In genomic region chr20:63099426-63100267, GRCh38 we compare ENCODE assay signal across 18 cellular contexts.
DNase-seq lines count a peak whose midpoint lies in the region; ATAC-seq, FAIRE-seq and TF ChIP-seq lines count a peak whose summit lies in the region.
"Had no signal": no experiment of that assay in that cellular context is flagged by ENCODE, and none has a peak within 500 bp of the region (broad histone marks: within the 10 kb centered on the region; RNA-seq: fewer than 3 reads in every experiment).

No MANE protein-coding gene starts in this region.

- peak overlapping the region; percentile 55; the same call in 1 of the 2 replicates for H2BK20ac ChIP-seq in H1 (ENCODE audit: low read length)

- no peak overlapping the region for H2BK5ac ChIP-seq in H1 (ENCODE audit: low read depth, low read length)

- peaks cover 2% of the 10 kb centered on the region in 2 experiments for H4K20me1 ChIP-seq in H1 (replicated peaks in 1 of 2; ENCODE audit: control insufficient read depth in 1 of 2, insufficient read depth in 2 of 2, low read length in 2 of 2)

- H3K4me3 ChIP-seq in heart left ventricle = no peak overlapping the region
- peak overlapping the region in 1 of 4 experiments; percentile 39; a peak in 1 of 8 replicates for H3K4me3 ChIP-seq in H1 (ENCODE audit: extremely low read depth in 1 of 4, insufficient read depth in 2 of 4, low read depth in 3 of 4, low read length in 4 of 4)
- no peak overlapping the region for H3K4me3 ChIP-seq in aorta (ENCODE audit: low read length in 2 of 2)

- POLR2A ChIA-PET in H1 (lab: Charles Lee; ENCODE audit: partially characterized antibody) = interaction anchor here (0.6 to 1.1 kb wide), 3 partner anchors 10 to 79 kb away, joined by 3 read pairs; no protein-coding TSS in a partner anchor

- peaks cover 0 to 58% (median 15%) of the 10 kb centered on the region in 9 donors for H3K27me3 ChIP-seq in heart left ventricle
- peaks cover 29 to 45% (median 42%) of the 10 kb centered on the region in 4 experiments for H3K27me3 ChIP-seq in H1 (replicated peaks in 1 of 4; ENCODE audit: control insufficient read depth in 3 of 4, extremely low read depth in 1 of 4, insufficient read depth in 3 of 4, low read length in 3 of 4)
- no peaks in the 10 kb centered on the region for H3K27me3 ChIP-seq in aorta (ENCODE audit: control insufficient read depth in 1 of 2, insufficient read depth in 2 of 2, low read length in 1 of 2)

- H3K23ac ChIP-seq in H1 (ENCODE audit: insufficient read length) = no peak overlapping the region

- H3K4ac ChIP-seq in H1 (replicated peaks; ENCODE audit: insufficient read length, low read depth, low read length) = no peak overlapping the region

- H2BK120ac ChIP-seq in H1 (replicated peaks; ENCODE audit: low read depth, low read length) = no peak overlapping the region

- H3K27ac Mint-ChIP-seq in natural killer cell = no peak overlapping the region
- H3K27ac Mint-ChIP-seq: activated naive CD4-positive, alpha-beta T cell treated with anti-CD3 and anti-CD28 coated beads, Interleukin-2, amount 50 U/mL, for 24 hours; brain; HFFc6; T-cell had no signal

- peaks cover 0 to 8% of the 10 kb centered on the region in 2 donors for H3K27me3 Mint-ChIP-seq in natural killer cell (ENCODE audit: low read depth in 2 of 2)
- H3K27me3 Mint-ChIP-seq: activated naive CD4-positive, alpha-beta T cell treated with anti-CD3 and anti-CD28 coated beads, Interleukin-2, amount 50 U/mL, for 24 hours had no signal

- DNase-seq in heart left ventricle = peak in 3 of 5 donors; percentile 9 to 44 (median 12)
- DNase-seq in left ventricle myocardium superior = no peak
- peak in 1 of 2 experiments; percentile 47 for DNase-seq in H1 (ENCODE audit: low read depth in 1 of 2, low spot score in 2 of 2)
- DNase-seq in natural killer cell = no peak
- peak; percentile 32 to 55 for DNase-seq in aorta
- DNase-seq in epidermal melanocyte (ENCODE audit: insufficient read length, low spot score) = no peak
- no peak for DNase-seq in 8988T
- DNase-seq in HK-2 (ENCODE audit: unreplicated experiment) = no peak
- DNase-seq: HFFc6; NCI-H1436; NCI-H2227 treated with DMSO at 0.1 percent for 48 hours; stimulated activated CD4-positive, alpha-beta T cell treated with anti-CD3 and anti-CD28 coated beads, Interleukin-4, amount 100 ng/mL, for 24 hours had no signal

- H3K36me3 Mint-ChIP-seq in natural killer cell = no peaks in the 10 kb centered on the region
- H3K36me3 Mint-ChIP-seq: activated naive CD4-positive, alpha-beta T cell treated with anti-CD3 and anti-CD28 coated beads, Interleukin-2, amount 50 U/mL, for 24 hours; brain; T-cell had no signal

- no peaks in the 10 kb centered on the region for H3K79me1 ChIP-seq in H1 (ENCODE audit: low read depth, low read length)

- no peak for FAIRE-seq in H1 (lab: Jason Lieb, UNC)
- FAIRE-seq: keratinocyte had no signal

- no peak overlapping the region for H2AK5ac ChIP-seq in H1 (ENCODE audit: low read depth, low read length)

- H4K91ac ChIP-seq in H1 (replicated peaks; ENCODE audit: insufficient read length, low read length) = no peak overlapping the region

- H3K4me1 ChIP-seq in heart left ventricle (peaks cover 0 to 15% (median 1%) of the 10 kb centered on the region in 12 donors), H1 (replicated peaks in 1 of 4; ENCODE audit: control insufficient read depth in 3 of 4, insufficient read depth in 4 of 4, low read length in 3 of 4) (peaks cover 0 to 14% (median 7%) of the 10 kb centered on the region in 4 experiments; a peak in 6 of 7 replicates), aorta (ENCODE audit: control insufficient read depth in 1 of 2, insufficient read depth in 2 of 2, low read length in 2 of 2) (no peaks in the 10 kb centered on the region)

- no peak overlapping the region for H2BK15ac ChIP-seq in H1 (ENCODE audit: low read length)

- TF ChIP-seq POLR2A in heart left ventricle (IDR thresholded peaks at IDR 0.05) = no peak
- TF ChIP-seq POLR2A in H1 (IDR thresholded peaks at IDR 0.05; ENCODE audit: control extremely low read depth in 1 of 2, low read depth in 2 of 2, low read length in 2 of 2) = no peak

- no peak for TF ChIP-seq EP300 in H1 (IDR thresholded peaks at IDR 0.05; ENCODE audit: borderline replicate concordance in 1 of 2, low read depth in 2 of 2, low read length in 2 of 2)

- H3K79me2 ChIP-seq in H1 (ENCODE audit: control insufficient read depth in 1 of 2, insufficient read depth in 2 of 2, low read length in 2 of 2) = no peaks in the 10 kb centered on the region

- H3K23me2 ChIP-seq in H1 (ENCODE audit: low read depth, low read length) = peaks cover 7% of the 10 kb centered on the region

- 30 to 35% (median 33%) methylated on average over 25 to 26 of the region's 26 CpGs for WGBS in heart left ventricle, 4 donors
- 39% methylated on average over 23 of the region's 26 CpGs; no CpG with 5 or more reads in 1 of the 2 experiments for WGBS in H1 (ENCODE audit: extremely low coverage in 1 of 2, insufficient coverage in 1 of 2, insufficient read length in 1 of 2, insufficient replicate concordance in 2 of 2, low coverage in 1 of 2, low lambda C conversion rate in 2 of 2, missing lambda C conversion rate in 1 of 2), 2 experiments
- 23 to 27% methylated on average over 26 of the region's 26 CpGs for WGBS in aorta, 2 donors

- no peak overlapping the region for H2BK12ac ChIP-seq in H1 (ENCODE audit: low read depth, low read length)

- no peak overlapping the region for H2AFZ ChIP-seq in H1 (ENCODE audit: low read length)

- peak overlapping the region; percentile 60 for H3K4me3 Mint-ChIP-seq in natural killer cell
- H3K4me3 Mint-ChIP-seq: activated naive CD4-positive, alpha-beta T cell treated with anti-CD3 and anti-CD28 coated beads, Interleukin-2, amount 50 U/mL, for 24 hours; HFFc6; T-cell had no signal

- H3K27ac ChIP-seq in heart left ventricle (no peak overlapping the region), H1 (ENCODE audit: low read depth, low read length) (no peak overlapping the region), aorta (ENCODE audit: low read depth in 1 of 2, low read length in 2 of 2) (no peak overlapping the region)

- H3K4me1 Mint-ChIP-seq in natural killer cell = peaks cover 5 to 7% of the 10 kb centered on the region in 2 donors

- CTCF ChIA-PET in H1 (lab: Charles Lee; ENCODE audit: partially characterized antibody) = interaction anchor here (0.6 to 1.3 kb wide), 5 partner anchors 44 to 234 kb away, joined by 3 read pairs; no protein-coding TSS in a partner anchor

- no peak overlapping the region for H4K5ac ChIP-seq in H1 (ENCODE audit: insufficient read length, low read depth, low read length)

- H3K36me3 ChIP-seq in heart left ventricle (no peaks in the 10 kb centered on the region), H1 (ENCODE audit: control insufficient read depth in 2 of 4, insufficient read depth in 4 of 4, low read length in 3 of 4) (peaks cover 0 to 5% (median 0%) of the 10 kb centered on the region in 4 experiments; a peak in 1 of 8 replicates), aorta (ENCODE audit: control insufficient read depth in 1 of 2, insufficient read depth in 2 of 2, low read length in 1 of 2) (no peaks in the 10 kb centered on the region)

- intact Hi-C loops in heart left ventricle (cut with DNase I) (loop anchor here in 1 of 10 donors (5.0 kb wide), 1 partner anchor 58 kb away; no protein-coding TSS in a partner anchor), left ventricle myocardium superior (cut with micrococcal nuclease) (no loop called here), natural killer cell (cut with micrococcal nuclease) (no loop called here), aorta (cut with DNase I) (no loop called here)

- peak overlapping the region; percentile 46 to 77 for H3K4me2 ChIP-seq in H1 (ENCODE audit: insufficient read depth in 1 of 2, low read depth in 2 of 2, low read length in 2 of 2)

- H3K14ac ChIP-seq in H1 (ENCODE audit: insufficient read length) = no peak overlapping the region

- no peak overlapping the region for H3K18ac ChIP-seq in H1 (ENCODE audit: extremely low read depth, low read length)

- H3K9me3 ChIP-seq in heart left ventricle (no peaks in the 10 kb centered on the region), H1 (ENCODE audit: insufficient read depth in 2 of 2, low read depth in 1 of 2, low read length in 1 of 2) (no peaks in the 10 kb centered on the region; a peak in 1 of 4 replicates), aorta (ENCODE audit: control insufficient read depth, low read length) (no peaks in the 10 kb centered on the region)
- H3K9me3 ChIP-seq: Caco-2 had no signal

- no peak overlapping the region for H4K8ac ChIP-seq in H1 (ENCODE audit: extremely low read depth, insufficient read depth, low read length)

- H3K9ac ChIP-seq in H1 (replicated peaks in 1 of 4; ENCODE audit: extremely low read depth in 1 of 4, low read depth in 3 of 4, low read length in 3 of 4) = no peak overlapping the region

- ATAC-seq in heart left ventricle = no peak
- ATAC-seq in left ventricle myocardium superior = no peak
- ATAC-seq in natural killer cell = no peak
- no peak for ATAC-seq in aorta (ENCODE audit: low FRiP score)
- ATAC-seq: esophagus mucosa, T-cell had no signal

- TF ChIP-seq RAD21 in H1 (IDR thresholded peaks at IDR 0.05 in 1 of 2, conservative IDR thresholded peaks at IDR 0.05 in 1 of 2; ENCODE audit: low read depth in 2 of 2, low read length in 2 of 2) = no peak

- TF ChIP-seq CTCF in heart left ventricle (IDR thresholded peaks at IDR 0.05) (no peak), H1 (IDR thresholded peaks at IDR 0.05; ENCODE audit: control extremely low read depth in 1 of 3, insufficient read depth in 1 of 3, low read depth in 1 of 3, low read length in 3 of 3) (no peak), natural killer cell (IDR thresholded peaks at IDR 0.05) (no peak)

- H3K9me3 Mint-ChIP-seq in natural killer cell = no peaks in the 10 kb centered on the region
- H3K9me3 Mint-ChIP-seq: activated naive CD4-positive, alpha-beta T cell treated with anti-CD3 and anti-CD28 coated beads, Interleukin-2, amount 50 U/mL, for 24 hours; HFFc6; T-cell had no signal

- H3K56ac ChIP-seq in H1 (replicated peaks; ENCODE audit: insufficient read length, low read depth, low read length) = no peak overlapping the region

TF ChIP-seq in H1, 55 proteins besides CTCF, POLR2A, EP300 and RAD21 (continues in another document):
- TF ChIP-seq EZH2 (IDR thresholded peaks at IDR 0.05; ENCODE audit: low read depth, low read length, severe bottlenecking) (no peak), CBX5 (IDR thresholded peaks at IDR 0.05; ENCODE audit: low read depth, low read length) (no peak), RNF2 (IDR thresholded peaks at IDR 0.05; ENCODE audit: borderline replicate concordance, low read depth, low read length, missing control alignments, poor library complexity, severe bottlenecking) (no peak), HDAC6 (IDR thresholded peaks at IDR 0.05; ENCODE audit: low read depth, low read length) (no peak), CHD2 (IDR thresholded peaks at IDR 0.05; ENCODE audit: low read length) (no peak), SP1 (IDR thresholded peaks at IDR 0.05; ENCODE audit: low read depth, low read length) (no peak), NRF1 (IDR thresholded peaks at IDR 0.05; ENCODE audit: low read depth, low read length) (no peak), HDAC2 (IDR thresholded peaks at IDR 0.05; ENCODE audit: borderline replicate concordance in 1 of 2, low read depth in 2 of 2, low read length in 2 of 2) (no peak), ASH2L (IDR thresholded peaks at IDR 0.05; ENCODE audit: low read length) (no peak), TEAD4 (IDR thresholded peaks at IDR 0.05; ENCODE audit: low read depth, low read length) (no peak)

Comparison
In these comparisons a context has a peak if more than half of its experiments do, and no peak if none do; other contexts are left out.
1. DNase-seq: peak in heart left ventricle (3 of 5) and aorta (2 of 2); none in left ventricle myocardium superior (single experiment), natural killer cell (single experiment), epidermal melanocyte (single experiment), 8988T (single experiment) and HK-2 (single experiment).